Comparison of ENCODE assay signal across 8 cellular contexts in genomic region chr7:129949292-129950133, GRCh38. TPM values are rescaled to one million over a fixed set of nuclear protein-coding genes. Genes with fewer than 3 reads are reported as not detected.
DNase-seq lines count a peak whose midpoint lies in the region; ATAC-seq, FAIRE-seq and TF ChIP-seq lines count a peak whose summit lies in the region.

No MANE protein-coding gene starts in this region.

- no peak for TF ChIP-seq EP300 in transverse colon (IDR thresholded peaks at IDR 0.05; ENCODE audit: low read depth)

- intact Hi-C loops in lower lobe of right lung (cut with DNase I) (no loop called here), transverse colon (cut with DNase I; ENCODE audit: low total_unique reads) (no loop called here)

- POLR2A ChIA-PET in AG04450 (lab: Yijun Ruan, JAX), result interaction anchor here (0.6 to 2.1 kb wide), 8 partner anchors 10 to 125 kb away, joined by 3 to 14 read pairs (median 6); no protein-coding TSS in a partner anchor

- H3K36me3 ChIP-seq in duodenal mucosa (ENCODE audit: control insufficient read depth in 1 of 2, insufficient read depth in 2 of 2, low read length in 2 of 2) (no peaks in the 10 kb centered on the region), lower lobe of right lung (no peaks in the 10 kb centered on the region), transverse colon (no peaks in the 10 kb centered on the region)

- DNase-seq in AG04450 (ENCODE audit: low read depth, low spot score) (peak; percentile 47), GM13976 (ENCODE audit: low spot score) (peak; percentile 43), RCC 7860 (ENCODE audit: low spot score) (peak; percentile 98), lower lobe of right lung (no peak), transverse colon (peak; percentile 32), OCI-M1 (lab: John Stamatoyannopoulos, UW) (no peak)

- TF ChIP-seq POLR2A in transverse colon (IDR thresholded peaks at IDR 0.05), result no peak

- FAIRE-seq in RCC 7860 (lab: Jason Lieb, UNC), result peak; percentile 96

- ATAC-seq in HG03135 (IDR thresholded peaks at IDR 0.05; ENCODE audit: unreplicated experiment), result peak; percentile 17
- ATAC-seq in lower lobe of right lung, result peak; percentile 3 to 45

- H3K27ac ChIP-seq in AG04450 (ENCODE audit: low read depth, low read length), result peak overlapping the region; percentile 97
- H3K27ac ChIP-seq in duodenal mucosa (ENCODE audit: low read depth, low read length), result peak overlapping the region; percentile 85
- peak overlapping the region; percentile 96 for H3K27ac ChIP-seq in lower lobe of right lung
- peak overlapping the region; percentile 95 to 99 (median 98) for H3K27ac ChIP-seq in transverse colon

- TF ChIP-seq CTCF in AG04450 (IDR thresholded peaks at IDR 0.05; ENCODE audit: low read depth, low read length), result no peak
- TF ChIP-seq CTCF in GM13976 (IDR thresholded peaks at IDR 0.05; ENCODE audit: borderline replicate concordance, control extremely low read depth, extremely low read depth, insufficient read depth, missing control alignments), result no peak
- no peak for TF ChIP-seq CTCF in lower lobe of right lung (IDR thresholded peaks at IDR 0.05)
- TF ChIP-seq CTCF in transverse colon (IDR thresholded peaks at IDR 0.05), result no peak

- H3K27me3 ChIP-seq in AG04450 (ENCODE audit: control insufficient read depth, insufficient read depth, low read length) (no peaks in the 10 kb centered on the region), duodenal mucosa (ENCODE audit: control insufficient read depth in 1 of 2, insufficient read depth in 2 of 2, low read length in 2 of 2) (no peaks in the 10 kb centered on the region), lower lobe of right lung (ENCODE audit: low read depth) (no peaks in the 10 kb centered on the region), transverse colon (no peaks in the 10 kb centered on the region)

- H3K9me3 ChIP-seq in AG04450 (ENCODE audit: control insufficient read depth, insufficient read depth, low read length), result peaks cover 4% of the 10 kb centered on the region; the same call in 1 of the 2 replicates
- H3K9me3 ChIP-seq in duodenal mucosa (ENCODE audit: control insufficient read depth in 1 of 2, low read length in 2 of 2), result no peaks in the 10 kb centered on the region
- H3K9me3 ChIP-seq in lower lobe of right lung, result no peaks in the 10 kb centered on the region
- no peaks in the 10 kb centered on the region for H3K9me3 ChIP-seq in transverse colon

- in situ Hi-C loops in GM13976 (cut with MboI; ENCODE audit: low sequenced_read_pairs, unreplicated experiment), result no loop called here
- in situ Hi-C loops in transverse colon (cut with MboI; ENCODE audit: low pct_ligation_motif_present in 1 of 4, low pct_unique_long_range_greater_than_20kb in 1 of 4, low sequenced_read_pairs in 3 of 4), result no loop called here

- CTCF ChIA-PET in AG04450 (lab: Charles Lee), result interaction anchor here (1.5 kb wide), 1 partner anchor 62 kb away, joined by 4 read pairs; no protein-coding TSS in a partner anchor

- 9 to 10% methylated on average over 2 to 10 of the region's 10 CpGs for WGBS in transverse colon (ENCODE audit: low coverage in 1 of 2), 2 donors

- H3K4me1 ChIP-seq in duodenal mucosa (ENCODE audit: control insufficient read depth in 1 of 2, insufficient read depth in 2 of 2, low read length in 2 of 2) (peaks cover 25 to 40% of the 10 kb centered on the region in 2 donors), lower lobe of right lung (peaks cover 55% of the 10 kb centered on the region), transverse colon (peaks cover 10 to 52% (median 39%) of the 10 kb centered on the region in 4 donors)

- peak overlapping the region; percentile 96 to 99 for H3K9ac ChIP-seq in duodenal mucosa (ENCODE audit: low read depth in 1 of 2, low read length in 2 of 2)

- peak overlapping the region; percentile 90 for H3K4me3 ChIP-seq in AG04450 (ENCODE audit: low read depth, low read length)
- H3K4me3 ChIP-seq in duodenal mucosa (ENCODE audit: low read depth in 1 of 2, low read length in 2 of 2), result peak overlapping the region; percentile 73 to 93
- H3K4me3 ChIP-seq in lower lobe of right lung, result peak overlapping the region; percentile 96
- peak overlapping the region in 3 of 4 donors; percentile 76 to 98 (median 96) for H3K4me3 ChIP-seq in transverse colon

RNA-seq across cellular contexts. Expression of gene UBE2H, which starts 3.2 kb away (rescaled TPM):
- polyA plus RNA-seq in AG04450 (2011; rRNA removed), result 161 and 180 TPM in 2 replicates
- 103 and 136 TPM in 2 replicates for polyA minus RNA-seq in AG04450 (2011; rRNA and poly(A)+ RNA removed)
- total RNA-seq in lower lobe of right lung (76.7 TPM), transverse colon (100 to 1,000 TPM in 1 of 4 donors, 10 to 100 TPM in 3; 31.0 to 131 (median 53.3) TPM)

Comparison
In these comparisons a context has a peak if more than half of its experiments do, and no peak if none do; other contexts are left out.
1. DNase-seq: peak in AG04450 (single experiment), GM13976 (single experiment), RCC 7860 (single experiment) and transverse colon (single experiment); none in lower lobe of right lung (single experiment) and OCI-M1 (single experiment).
2. Peak in every context shown above with its lines, with median percentiles within 50 percentile points of each other: H3K27ac ChIP-seq and H3K4me3 ChIP-seq.